8 cellular contexts compared by ENCODE assay signal in genomic region chr5:119255571-119256356, GRCh38.
DNase-seq lines count a peak whose midpoint lies in the region; ATAC-seq, FAIRE-seq and TF ChIP-seq lines count a peak whose summit lies in the region.

No MANE protein-coding gene starts in this region.

- H3K27ac ChIP-seq in DND-41 (ENCODE audit: low read length) (no peak overlapping the region), keratinocyte (ENCODE audit: control insufficient read depth, insufficient read depth, low read length) (no peak overlapping the region)

- H3K27me3 ChIP-seq in DND-41 (ENCODE audit: insufficient read depth, low read length, poor library complexity) = no peaks in the 10 kb centered on the region
- H3K27me3 ChIP-seq in keratinocyte (ENCODE audit: control insufficient read depth, extremely low read depth, insufficient read depth, low read length) = no peaks in the 10 kb centered on the region

- H3K27ac Mint-ChIP-seq in HFFc6 = no peak overlapping the region

- DNase-seq in DND-41 (no peak), HFFc6 (no peak), keratinocyte (ENCODE audit: low read depth, low spot score) (no peak), GM19239 (ENCODE audit: insufficient read length, low spot score) (no peak)

- peaks cover 60% of the 10 kb centered on the region for H3K9me3 Mint-ChIP-seq in HFFc6

- H3K9me3 ChIP-seq in DND-41 (ENCODE audit: insufficient read depth, low read length, severe bottlenecking) (peaks cover 14% of the 10 kb centered on the region), keratinocyte (ENCODE audit: control insufficient read depth, low read depth, low read length) (no peaks in the 10 kb centered on the region)

- dilution Hi-C loops in keratinocyte (cut with MboI; ENCODE audit: extremely low pct_ligation_motif_present, low sequenced_read_pairs) = no loop called here

- H4K20me1 ChIP-seq in DND-41 (ENCODE audit: insufficient read depth, low read length) (no peaks in the 10 kb centered on the region), keratinocyte (ENCODE audit: control insufficient read depth, extremely low read depth, insufficient read depth, low read length) (no peaks in the 10 kb centered on the region)

- peaks cover 4% of the 10 kb centered on the region; the same call in 1 of the 2 replicates for H3K27me3 Mint-ChIP-seq in HFFc6 (ENCODE audit: insufficient read depth)

- H3K36me3 Mint-ChIP-seq in HFFc6 (ENCODE audit: low read depth) = peaks cover 65% of the 10 kb centered on the region

- H3K9ac ChIP-seq in DND-41 (ENCODE audit: low read depth, low read length) (no peak overlapping the region), keratinocyte (ENCODE audit: control insufficient read depth, extremely low read depth, insufficient read depth, low read length) (no peak overlapping the region)

- H3K36me3 ChIP-seq in DND-41 (ENCODE audit: insufficient read depth, low read length) (peaks cover 7% of the 10 kb centered on the region; the same call in 1 of the 2 replicates), keratinocyte (ENCODE audit: control insufficient read depth in 2 of 2, extremely low read depth in 1 of 2, insufficient read depth in 2 of 2, low read length in 2 of 2) (no peaks in the 10 kb centered on the region)

- H3K4me2 ChIP-seq in DND-41 (ENCODE audit: insufficient read depth, low read length) = no peak overlapping the region
- H3K4me2 ChIP-seq in keratinocyte (ENCODE audit: control insufficient read depth, extremely low read depth, insufficient read depth, low read depth, low read length) = no peak overlapping the region

- no peaks in the 10 kb centered on the region for H3K4me1 Mint-ChIP-seq in HFFc6 (ENCODE audit: low read depth)

- H3K79me2 ChIP-seq in DND-41 (ENCODE audit: insufficient read depth, low read length) = no peaks in the 10 kb centered on the region
- no peaks in the 10 kb centered on the region for H3K79me2 ChIP-seq in keratinocyte (ENCODE audit: control insufficient read depth, insufficient read depth, low read length)

- H2AFZ ChIP-seq in DND-41 (ENCODE audit: low read depth, low read length) = no peak overlapping the region
- peak overlapping the region; percentile 42 for H2AFZ ChIP-seq in keratinocyte (ENCODE audit: control insufficient read depth, low read length)

- H3K4me3 ChIP-seq in DND-41 (ENCODE audit: low read depth in 1 of 2, low read length in 2 of 2) (no peak overlapping the region), keratinocyte (ENCODE audit: control insufficient read depth in 2 of 3, extremely low read depth in 1 of 3, insufficient read depth in 2 of 3, low read depth in 1 of 3, low read length in 3 of 3) (no peak overlapping the region)

- ATAC-seq in DND-41 (ENCODE audit: insufficient read depth, low read depth) (peak; percentile 27; the same call in 1 of the 3 replicates), SK-N-SH treated with all-trans-retinoic acid at 6 μM for 48 hours (peak; percentile 57), GM18873 (IDR thresholded peaks at IDR 0.05; ENCODE audit: low FRiP score, unreplicated experiment) (no peak), GM21447 (IDR thresholded peaks at IDR 0.05; ENCODE audit: unreplicated experiment) (no peak), GM21717 (IDR thresholded peaks at IDR 0.05; ENCODE audit: unreplicated experiment) (no peak)

- no peaks in the 10 kb centered on the region for H3K9me1 ChIP-seq in keratinocyte (ENCODE audit: control insufficient read depth, extremely low read depth, insufficient read depth, low read length)

- H3K4me3 Mint-ChIP-seq in HFFc6 = no peak overlapping the region

- FAIRE-seq in keratinocyte (lab: Jason Lieb, UNC) (peak; percentile 44), GM19239 (lab: Jason Lieb, UNC) (no peak)

- H3K4me1 ChIP-seq in DND-41 (ENCODE audit: insufficient read depth, low read length) (no peaks in the 10 kb centered on the region), keratinocyte (ENCODE audit: control insufficient read depth, extremely low read depth, insufficient read depth, low read length) (no peaks in the 10 kb centered on the region)

- peak; percentile 41 for TF ChIP-seq CTCF in DND-41 (IDR thresholded peaks at IDR 0.05; ENCODE audit: borderline replicate concordance, extremely low read depth, low read length, poor library complexity, severe bottlenecking)
- peak; percentile 45; the same call in 1 of the 2 replicates for TF ChIP-seq CTCF in HFFc6 (IDR thresholded peaks at IDR 0.05)
- TF ChIP-seq CTCF in keratinocyte (optimal IDR thresholded peaks at IDR 0.05 in 1 of 3, IDR thresholded peaks at IDR 0.05 in 1 of 3, conservative IDR thresholded peaks at IDR 0.05 in 1 of 3; ENCODE audit: extremely low read depth in 1 of 3, insufficient read depth in 2 of 3, low read length in 3 of 3) = peak; percentile 18 to 28 (median 24)

TF ChIP-seq in SK-N-SH treated with all-trans-retinoic acid at 6 μM for 48 hours, 23 proteins besides CTCF, POLR2A, EP300 and RAD21:
- TF ChIP-seq OSR1 (CRISPR knock-in tag; IDR thresholded peaks at IDR 0.05) (no peak), CSDC2 (CRISPR knock-in tag; IDR thresholded peaks at IDR 0.05) (no peak), TSHZ2 (CRISPR knock-in tag; IDR thresholded peaks at IDR 0.05) (no peak), SNAI2 (CRISPR knock-in tag; IDR thresholded peaks at IDR 0.05) (no peak)
TF ChIP-seq in SK-N-SH treated with all-trans-retinoic acid at 6 μM for 48 hours: peak in this region for 0.

Comparison
In these comparisons a context has a peak if more than half of its experiments do, and no peak if none do; other contexts are left out.
1. ATAC-seq: peak in DND-41 (single experiment) and SK-N-SH treated with all-trans-retinoic acid at 6 μM for 48 hours (single experiment); none in GM18873 (single experiment), GM21447 (single experiment) and GM21717 (single experiment).
2. Peak in every context shown above with its lines, with median percentiles within 50 percentile points of each other: CTCF ChIP-seq.